8 cellular contexts compared by ENCODE assay signal in genomic region chr3:197501879-197502620, GRCh38. TPM values are rescaled to one million over a fixed set of nuclear protein-coding genes. Genes with fewer than 3 reads are reported as not detected.
A peak's percentile ranks its signal among the peaks of the same experiment; 100 is the strongest.
DNase-seq lines count a peak whose midpoint lies in the region; TF ChIP-seq lines count a peak whose summit lies in the region.

No MANE protein-coding gene starts in this region.

- H3K14ac ChIP-seq in trophoblast cell (ENCODE audit: low read length), result no peak overlapping the region

- H3F3A ChIP-seq in DOHH2 (ENCODE audit: control insufficient read depth, insufficient read depth), result no peaks in the 10 kb centered on the region

- no peaks in the 10 kb centered on the region for H3K79me1 ChIP-seq in trophoblast cell (ENCODE audit: low read length)

- H3K9me3 ChIP-seq in DOHH2 (ENCODE audit: control insufficient read depth, insufficient read depth, low read length) (no peaks in the 10 kb centered on the region), fibroblast of lung (ENCODE audit: control insufficient read depth, insufficient read depth, low read depth, low read length) (no peaks in the 10 kb centered on the region), trophoblast cell (ENCODE audit: insufficient read depth, low read depth, low read length) (peaks cover 4% of the 10 kb centered on the region), ovary (no peaks in the 10 kb centered on the region)

- H3K18ac ChIP-seq in trophoblast cell (ENCODE audit: low read length), result no peak overlapping the region

- H3K4me3 ChIP-seq in DOHH2 (ENCODE audit: low read length) (peak overlapping the region; percentile 48), H7 (ENCODE audit: insufficient read depth, low read depth, low read length) (no peak overlapping the region), fibroblast of lung (replicated peaks in 1 of 4; ENCODE audit: control extremely low read depth in 1 of 4, insufficient read depth in 1 of 4, low read depth in 3 of 4, low read length in 4 of 4) (no peak overlapping the region), trophoblast cell (ENCODE audit: low read depth, low read length) (no peak overlapping the region), ovary (no peak overlapping the region)

- no peaks in the 10 kb centered on the region for H3K9me2 ChIP-seq in DOHH2 (replicated peaks; ENCODE audit: control insufficient read depth, low read length)

- H4K20me1 ChIP-seq in DOHH2 (ENCODE audit: control insufficient read depth, insufficient read depth, low read depth, low read length) (no peaks in the 10 kb centered on the region), fibroblast of lung (ENCODE audit: control insufficient read depth, extremely low read depth, insufficient read depth, low read length) (no peaks in the 10 kb centered on the region)

- no CpG with 5 or more reads among the region's 12 CpGs for WGBS in trophoblast cell (ENCODE audit: extremely low coverage, insufficient coverage, insufficient read length)
- 76 to 81% (median 80%) methylated on average over 12 of the region's 12 CpGs for WGBS in ovary, 3 donors

- TF ChIP-seq POLR2A in ovary (IDR thresholded peaks at IDR 0.05), result no peak

- H3K79me2 ChIP-seq in DOHH2 (ENCODE audit: control insufficient read depth, low read length), result no peaks in the 10 kb centered on the region
- no peaks in the 10 kb centered on the region for H3K79me2 ChIP-seq in fibroblast of lung (ENCODE audit: control insufficient read depth, insufficient read depth, low read length)
- H3K79me2 ChIP-seq in trophoblast cell (ENCODE audit: control insufficient read depth, insufficient read depth, low read length, poor library complexity), result no peaks in the 10 kb centered on the region

- no peak overlapping the region for H2BK5ac ChIP-seq in trophoblast cell (ENCODE audit: low read depth, low read length, poor library complexity)

- TF ChIP-seq CTCF in DOHH2 (IDR thresholded peaks at IDR 0.05; ENCODE audit: low read depth, low read length, poor library complexity, severe bottlenecking), result peak; percentile 89
- peak; percentile 37 to 49 for TF ChIP-seq CTCF in fibroblast of lung (conservative IDR thresholded peaks at IDR 0.05 in 1 of 2, IDR thresholded peaks at IDR 0.05 in 1 of 2; ENCODE audit: low read depth in 1 of 2, low read length in 2 of 2)
- no peak for TF ChIP-seq CTCF in ovary (IDR thresholded peaks at IDR 0.05)

- H2AK5ac ChIP-seq in trophoblast cell (ENCODE audit: low read length), result no peak overlapping the region

- peak overlapping the region; percentile 50 for H3K4me2 ChIP-seq in DOHH2 (ENCODE audit: low read length)
- H3K4me2 ChIP-seq in fibroblast of lung (ENCODE audit: extremely low read depth, insufficient read depth, low read length), result no peak overlapping the region
- no peak overlapping the region for H3K4me2 ChIP-seq in trophoblast cell (ENCODE audit: low read length)

- TF ChIP-seq EP300 in ovary (IDR thresholded peaks at IDR 0.05), result no peak

- H3K4me1 ChIP-seq in DOHH2 (ENCODE audit: control insufficient read depth, low read length) (peaks cover 14% of the 10 kb centered on the region), fibroblast of lung (ENCODE audit: control insufficient read depth, extremely low read depth, insufficient read depth, low read length) (no peaks in the 10 kb centered on the region), trophoblast cell (ENCODE audit: control insufficient read depth in 1 of 2, insufficient read depth in 2 of 2, low read length in 2 of 2) (peaks cover 2 to 8% of the 10 kb centered on the region in 2 experiments), ovary (ENCODE audit: insufficient read depth) (no peaks in the 10 kb centered on the region)

- no peaks in the 10 kb centered on the region for H3K27me3 ChIP-seq in DOHH2 (ENCODE audit: control insufficient read depth, low read length)
- no peaks in the 10 kb centered on the region for H3K27me3 ChIP-seq in H7 (ENCODE audit: control insufficient read depth, insufficient read depth, low read length)
- H3K27me3 ChIP-seq in fibroblast of lung (ENCODE audit: control insufficient read depth, insufficient read depth, low read length), result no peaks in the 10 kb centered on the region
- no peaks in the 10 kb centered on the region for H3K27me3 ChIP-seq in trophoblast cell (ENCODE audit: insufficient read depth, low read length)
- H3K27me3 ChIP-seq in ovary, result no peaks in the 10 kb centered on the region

- intact Hi-C loops in ovary (cut with DNase I), result loop anchor here in 1 of 4 donors (10.0 kb wide), 1 partner anchor 507 kb away; no protein-coding TSS in a partner anchor

- H4K91ac ChIP-seq in trophoblast cell (ENCODE audit: low read depth, low read length), result no peak overlapping the region

- DNase-seq in H7, result peak; percentile 92
- peak; percentile 40 for DNase-seq in NCI-H1694 treated with DMSO at 0.1 percent for 48 hours (lab: John Stamatoyannopoulos, UW)
- DNase-seq in activated CD4-positive, alpha-beta T cell treated with anti-CD3 and anti-CD28 coated beads, Interleukin-2, amount 50 U/mL, for 1 hour, result peak; percentile 6
- DNase-seq in fibroblast of lung (ENCODE audit: low read depth in 2 of 2), result peak; percentile 49 to 79
- peak; percentile 33 to 71 for DNase-seq in trophoblast cell
- DNase-seq in ovary, result no peak
- DNase-seq in cortex of kidney (lab: John Stamatoyannopoulos, UW), result no peak

- H3K4ac ChIP-seq in trophoblast cell (ENCODE audit: low read depth, low read length), result no peak overlapping the region

- H3K9ac ChIP-seq in fibroblast of lung (ENCODE audit: insufficient read depth, low read length) (no peak overlapping the region), trophoblast cell (ENCODE audit: low read length) (no peak overlapping the region)

- no peak overlapping the region for H2BK12ac ChIP-seq in trophoblast cell (ENCODE audit: low read length)

- H2AFZ ChIP-seq in fibroblast of lung (ENCODE audit: low read length) (no peak overlapping the region), trophoblast cell (ENCODE audit: insufficient read depth, low read length, poor library complexity) (no peak overlapping the region)

- no peak overlapping the region for H2BK120ac ChIP-seq in trophoblast cell (ENCODE audit: insufficient read depth, low read length, poor library complexity)

- H3K23ac ChIP-seq in trophoblast cell (ENCODE audit: low read length), result no peak overlapping the region

- H3K36me3 ChIP-seq in DOHH2 (ENCODE audit: control insufficient read depth, low read length) (no peaks in the 10 kb centered on the region), H7 (replicated peaks; ENCODE audit: control insufficient read depth, insufficient read depth, low read length) (no peaks in the 10 kb centered on the region), fibroblast of lung (ENCODE audit: control insufficient read depth, insufficient read depth, low read length) (no peaks in the 10 kb centered on the region), trophoblast cell (ENCODE audit: control insufficient read depth in 1 of 2, insufficient read depth in 2 of 2, low read length in 2 of 2) (no peaks in the 10 kb centered on the region), ovary (no peaks in the 10 kb centered on the region)

- no peak overlapping the region for H4K12ac ChIP-seq in trophoblast cell (ENCODE audit: low read depth, low read length)

- no peak overlapping the region for H4K8ac ChIP-seq in trophoblast cell (ENCODE audit: low read depth, low read length)

- H3K27ac ChIP-seq in DOHH2 (ENCODE audit: low read depth, low read length) (no peak overlapping the region), fibroblast of lung (ENCODE audit: insufficient read depth, low read length) (no peak overlapping the region), trophoblast cell (ENCODE audit: low read depth, low read length) (no peak overlapping the region), ovary (no peak overlapping the region)

RNA-seq across cellular contexts. Expression of gene BDH1, which starts 53.7 kb away (rescaled TPM):
- total RNA-seq in H7 (2014; rRNA removed; shearing (Covaris generic)), result 25.3 and 25.7 TPM in 2 replicates
- total RNA-seq in fibroblast of lung, result 0.51 and 0.66 TPM in 2 replicates
- 3.1 and 8.2 TPM in 2 replicates for polyA plus RNA-seq in fibroblast of lung
- 1.7 and 6.5 TPM in 2 replicates for polyA plus RNA-seq in fibroblast of lung (2012)
- 5.1 and 5.8 TPM in 2 replicates for polyA minus RNA-seq in fibroblast of lung (ENCODE audit: low replicate concordance)
- 3.1 and 3.6 TPM in 2 replicates for polyA plus RNA-seq in trophoblast cell (2013)
- total RNA-seq in ovary, result 10 to 100 TPM in 3 of 7 donors, 1 to 10 TPM in 4; 3.3 to 15.4 (median 9.9) TPM
- polyA plus RNA-seq in ovary, result 10 to 100 TPM; 11.7 to 14.4 TPM

Comparison
In these comparisons a context has a peak if more than half of its experiments do, and no peak if none do; other contexts are left out.
1. CTCF ChIP-seq: peak in DOHH2 (single experiment) and fibroblast of lung (2 of 2); none in ovary (0 of 3).
2. DNase-seq: peak in H7 (single experiment), NCI-H1694 treated with DMSO at 0.1 percent for 48 hours (single experiment), activated CD4-positive, alpha-beta T cell treated with anti-CD3 and anti-CD28 coated beads, Interleukin-2, amount 50 U/mL, for 1 hour (single experiment), fibroblast of lung (2 of 2) and trophoblast cell (2 of 2); none in ovary (0 of 5) and cortex of kidney (single experiment).